Comparison of ENCODE assay signal across 10 cellular contexts in the genomic region with DNA sequence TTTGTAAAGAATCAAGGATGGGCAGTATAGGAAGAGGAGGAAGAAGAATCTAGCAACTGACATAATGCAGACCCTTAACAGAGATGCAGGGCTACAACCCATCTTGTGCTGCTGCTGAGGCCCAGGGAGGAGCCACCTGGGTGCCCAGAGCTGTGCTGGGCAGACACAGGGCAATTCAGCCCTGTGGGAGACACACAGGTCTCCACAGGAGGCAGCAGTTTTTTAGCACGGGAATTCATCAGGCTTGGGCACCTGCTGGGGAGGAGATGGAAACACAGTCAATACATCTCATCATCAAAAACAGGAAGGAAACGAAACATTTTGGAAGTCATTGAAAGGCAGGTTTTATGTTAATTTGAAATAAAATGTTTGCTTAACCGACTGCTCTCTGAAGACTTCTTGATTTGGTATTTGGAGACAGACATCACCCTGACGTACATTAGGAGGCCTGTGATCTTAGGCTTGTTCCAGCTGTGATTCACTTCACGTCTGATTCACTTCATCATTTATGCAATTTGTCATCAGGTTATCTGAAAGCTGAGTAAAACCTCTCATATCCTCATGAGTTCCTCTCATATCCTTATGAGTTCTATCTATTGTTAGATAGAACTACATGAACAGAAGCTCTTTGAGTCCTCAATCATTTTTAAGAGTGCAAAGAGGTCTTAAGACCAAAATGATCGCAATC.
DNase-seq lines count a peak whose midpoint lies in the region; ATAC-seq, FAIRE-seq and TF ChIP-seq lines count a peak whose summit lies in the region.
"Had no signal": no experiment of that assay in that cellular context is flagged by ENCODE, and none has a peak within 500 bp of the region (broad histone marks: within the 10 kb centered on the region; RNA-seq: fewer than 3 reads in every experiment).

No MANE protein-coding gene starts in this region.

- peak overlapping the region in 1 of 3 donors; percentile 52 for H3K27ac Mint-ChIP-seq in CD4-positive, CD25-positive, alpha-beta regulatory T cell
- no peak overlapping the region for H3K27ac Mint-ChIP-seq in WTC11
- H3K27ac Mint-ChIP-seq: T-helper 1 cell treated with Interleukin-12 subunit alpha and Interleukin-12 subunit beta and Interleukin-4 antibody, amounts not matched to agents 30 μg/mL and 1 μg/mL, for 36 hours had no signal

- H3K9me1 ChIP-seq in keratinocyte (ENCODE audit: control insufficient read depth, extremely low read depth, insufficient read depth, low read length) = no peaks in the 10 kb centered on the region

- TF ChIP-seq POLR2A in GM12892 (IDR thresholded peaks at IDR 0.05; ENCODE audit: low read depth, low read length) = no peak

- no peak for TF ChIP-seq CTCF in WTC11 (IDR thresholded peaks at IDR 0.05)
- peak in 1 of 3 experiments; percentile 16 for TF ChIP-seq CTCF in keratinocyte (optimal IDR thresholded peaks at IDR 0.05 in 1 of 3, IDR thresholded peaks at IDR 0.05 in 1 of 3, conservative IDR thresholded peaks at IDR 0.05 in 1 of 3; ENCODE audit: extremely low read depth in 1 of 3, insufficient read depth in 2 of 3, low read length in 3 of 3)

- H3K79me2 ChIP-seq in keratinocyte (ENCODE audit: control insufficient read depth, insufficient read depth, low read length) = no peaks in the 10 kb centered on the region

- no peaks in the 10 kb centered on the region for H4K20me1 ChIP-seq in keratinocyte (ENCODE audit: control insufficient read depth, extremely low read depth, insufficient read depth, low read length)

- peak overlapping the region in 1 of 4 donors; percentile 18 for H3K4me3 Mint-ChIP-seq in CD4-positive, CD25-positive, alpha-beta regulatory T cell
- no peak overlapping the region for H3K4me3 Mint-ChIP-seq in WTC11

- no peaks in the 10 kb centered on the region for H3K27me3 Mint-ChIP-seq in CD4-positive, CD25-positive, alpha-beta regulatory T cell
- peaks cover 15% of the 10 kb centered on the region for H3K27me3 Mint-ChIP-seq in WTC11 (ENCODE audit: low read depth)

- POLR2A ChIA-PET in WTC11 (lab: Charles Lee) = interaction anchor here (0.6 kb wide), 1 partner anchor 415 kb away, joined by 7 read pairs; no protein-coding TSS in a partner anchor

- H3K36me3 Mint-ChIP-seq in CD4-positive, CD25-positive, alpha-beta regulatory T cell = no peaks in the 10 kb centered on the region
- no peaks in the 10 kb centered on the region for H3K36me3 Mint-ChIP-seq in WTC11

- H3K9me3 Mint-ChIP-seq in CD4-positive, CD25-positive, alpha-beta regulatory T cell = no peaks in the 10 kb centered on the region
- H3K9me3 Mint-ChIP-seq in WTC11 = peaks cover 7% of the 10 kb centered on the region
- H3K9me3 Mint-ChIP-seq: T-helper 1 cell treated with Interleukin-12 subunit alpha and Interleukin-12 subunit beta and Interleukin-4 antibody, amounts not matched to agents 30 μg/mL and 1 μg/mL, for 36 hours had no signal

- no peaks in the 10 kb centered on the region for H3K36me3 ChIP-seq in CD4-positive, CD25-positive, alpha-beta regulatory T cell (ENCODE audit: control insufficient read depth, insufficient read depth, low read length)
- H3K36me3 ChIP-seq in keratinocyte (ENCODE audit: control insufficient read depth in 2 of 2, extremely low read depth in 1 of 2, insufficient read depth in 2 of 2, low read length in 2 of 2) = no peaks in the 10 kb centered on the region

- H2AFZ ChIP-seq in keratinocyte (ENCODE audit: control insufficient read depth, low read length) = no peak overlapping the region

- peak in 1 of 2 donors; percentile 28 for ATAC-seq in CD4-positive, CD25-positive, alpha-beta regulatory T cell (ENCODE audit: low read depth in 2 of 2)
- ATAC-seq in WTC11 = no peak

- no peak overlapping the region for H3K9ac ChIP-seq in keratinocyte (ENCODE audit: control insufficient read depth, extremely low read depth, insufficient read depth, low read length)

- no peaks in the 10 kb centered on the region for H3K27me3 ChIP-seq in CD4-positive, CD25-positive, alpha-beta regulatory T cell (ENCODE audit: control insufficient read depth, insufficient read depth, low read length)
- peaks cover 3% of the 10 kb centered on the region for H3K27me3 ChIP-seq in keratinocyte (ENCODE audit: control insufficient read depth, extremely low read depth, insufficient read depth, low read length)

- no peak overlapping the region for H3K27ac ChIP-seq in CD4-positive, CD25-positive, alpha-beta regulatory T cell (ENCODE audit: insufficient read depth, low read length, poor library complexity, severe bottlenecking)
- H3K27ac ChIP-seq in keratinocyte (ENCODE audit: control insufficient read depth, insufficient read depth, low read length) = no peak overlapping the region

- H3K4me1 Mint-ChIP-seq in CD4-positive, CD25-positive, alpha-beta regulatory T cell = peaks cover 5 to 12% (median 7%) of the 10 kb centered on the region in 4 donors
- H3K4me1 Mint-ChIP-seq in WTC11 = peaks cover 28% of the 10 kb centered on the region

- DNase-seq in CD4-positive, CD25-positive, alpha-beta regulatory T cell = peak in 1 of 3 donors; percentile 17
- DNase-seq in GM12892 (ENCODE audit: insufficient read length) (no peak), WTC11 (ENCODE audit: low spot score) (peak; percentile 13), keratinocyte (ENCODE audit: low read depth, low spot score) (no peak), DMS53 (lab: John Stamatoyannopoulos, UW) (no peak), mesenteric fat pad (ENCODE audit: low spot score) (no peak), pons (ENCODE audit: low spot score) (no peak), NCI-H1048 (lab: John Stamatoyannopoulos, UW) (no peak)
- DNase-seq: NCI-H524 had no signal

- CTCF ChIA-PET in WTC11 (lab: Charles Lee) = interaction anchor here (0.9 to 2.0 kb wide), 7 partner anchors 18 to 636 kb away, joined by 3 to 10 read pairs (median 3); a partner anchor contains a TSS

- dilution Hi-C loops in keratinocyte (cut with MboI; ENCODE audit: extremely low pct_ligation_motif_present, low sequenced_read_pairs) = no loop called here

- H3K4me1 ChIP-seq in CD4-positive, CD25-positive, alpha-beta regulatory T cell (ENCODE audit: control insufficient read depth, insufficient read depth, low read length, poor library complexity, severe bottlenecking) = peaks cover 7% of the 10 kb centered on the region
- peaks cover 5% of the 10 kb centered on the region for H3K4me1 ChIP-seq in keratinocyte (ENCODE audit: control insufficient read depth, extremely low read depth, insufficient read depth, low read length)

- peak; percentile 9 for FAIRE-seq in GM12892 (lab: Jason Lieb, UNC)
- FAIRE-seq in keratinocyte (lab: Jason Lieb, UNC) = no peak

- H3K4me3 ChIP-seq in CD4-positive, CD25-positive, alpha-beta regulatory T cell (ENCODE audit: low read depth, low read length) = peak overlapping the region; percentile 70
- no peak overlapping the region for H3K4me3 ChIP-seq in keratinocyte (ENCODE audit: control insufficient read depth in 2 of 3, extremely low read depth in 1 of 3, insufficient read depth in 2 of 3, low read depth in 1 of 3, low read length in 3 of 3)

- peak overlapping the region; percentile 17 for H3K4me2 ChIP-seq in keratinocyte (ENCODE audit: control insufficient read depth, extremely low read depth, insufficient read depth, low read depth, low read length)

- H3K9me3 ChIP-seq in CD4-positive, CD25-positive, alpha-beta regulatory T cell (ENCODE audit: control insufficient read depth in 2 of 2, low read length in 2 of 2) = no peaks in the 10 kb centered on the region
- no peaks in the 10 kb centered on the region for H3K9me3 ChIP-seq in keratinocyte (ENCODE audit: control insufficient read depth, low read depth, low read length)

TF ChIP-seq in WTC11, 78 proteins besides CTCF, POLR2A, EP300 and RAD21:
- TF ChIP-seq ZNF423 (CRISPR knock-in tag; IDR thresholded peaks at IDR 0.05) = peak; percentile 75
- TF ChIP-seq ZNF138 (CRISPR knock-in tag; conservative IDR thresholded peaks at IDR 0.05) = no peak
- TF ChIP-seq, protein P1, sequence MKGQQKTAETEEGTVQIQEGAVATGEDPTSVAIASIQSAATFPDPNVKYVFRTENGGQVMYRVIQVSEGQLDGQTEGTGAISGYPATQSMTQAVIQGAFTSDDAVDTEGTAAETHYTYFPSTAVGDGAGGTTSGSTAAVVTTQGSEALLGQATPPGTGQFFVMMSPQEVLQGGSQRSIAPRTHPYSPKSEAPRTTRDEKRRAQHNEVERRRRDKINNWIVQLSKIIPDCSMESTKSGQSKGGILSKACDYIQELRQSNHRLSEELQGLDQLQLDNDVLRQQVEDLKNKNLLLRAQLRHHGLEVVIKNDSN (CRISPR knock-in tag; IDR thresholded peaks at IDR 0.05) = no peak
- TF ChIP-seq, protein P2, sequence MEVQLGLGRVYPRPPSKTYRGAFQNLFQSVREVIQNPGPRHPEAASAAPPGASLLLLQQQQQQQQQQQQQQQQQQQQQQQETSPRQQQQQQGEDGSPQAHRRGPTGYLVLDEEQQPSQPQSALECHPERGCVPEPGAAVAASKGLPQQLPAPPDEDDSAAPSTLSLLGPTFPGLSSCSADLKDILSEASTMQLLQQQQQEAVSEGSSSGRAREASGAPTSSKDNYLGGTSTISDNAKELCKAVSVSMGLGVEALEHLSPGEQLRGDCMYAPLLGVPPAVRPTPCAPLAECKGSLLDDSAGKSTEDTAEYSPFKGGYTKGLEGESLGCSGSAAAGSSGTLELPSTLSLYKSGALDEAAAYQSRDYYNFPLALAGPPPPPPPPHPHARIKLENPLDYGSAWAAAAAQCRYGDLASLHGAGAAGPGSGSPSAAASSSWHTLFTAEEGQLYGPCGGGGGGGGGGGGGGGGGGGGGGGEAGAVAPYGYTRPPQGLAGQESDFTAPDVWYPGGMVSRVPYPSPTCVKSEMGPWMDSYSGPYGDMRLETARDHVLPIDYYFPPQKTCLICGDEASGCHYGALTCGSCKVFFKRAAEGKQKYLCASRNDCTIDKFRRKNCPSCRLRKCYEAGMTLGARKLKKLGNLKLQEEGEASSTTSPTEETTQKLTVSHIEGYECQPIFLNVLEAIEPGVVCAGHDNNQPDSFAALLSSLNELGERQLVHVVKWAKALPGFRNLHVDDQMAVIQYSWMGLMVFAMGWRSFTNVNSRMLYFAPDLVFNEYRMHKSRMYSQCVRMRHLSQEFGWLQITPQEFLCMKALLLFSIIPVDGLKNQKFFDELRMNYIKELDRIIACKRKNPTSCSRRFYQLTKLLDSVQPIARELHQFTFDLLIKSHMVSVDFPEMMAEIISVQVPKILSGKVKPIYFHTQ (CRISPR knock-in tag; IDR thresholded peaks at IDR 0.05) = no peak
TF ChIP-seq in WTC11: peak in this region for 1.
